In the genomic region with DNA sequence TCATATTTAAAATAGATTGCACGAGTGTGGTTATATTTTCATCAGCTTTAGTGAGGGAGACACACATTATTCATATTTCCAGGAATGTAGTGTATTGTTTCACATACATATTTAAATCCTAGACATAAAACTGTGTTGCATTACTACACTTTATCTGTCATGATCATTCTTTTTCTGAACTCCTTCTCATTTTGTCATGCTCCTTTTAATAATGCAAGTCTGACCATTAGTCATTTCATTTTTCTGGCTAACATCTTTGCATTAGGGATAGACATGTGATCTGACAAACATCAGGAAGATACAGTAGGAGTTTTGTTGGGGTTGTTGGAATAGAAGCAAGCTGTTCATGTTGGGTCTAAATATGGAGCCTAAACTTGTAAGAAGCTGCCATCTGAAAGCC, we compare ENCODE assay signal across 13 cellular contexts.
DNase-seq lines count a peak whose midpoint lies in the region; ATAC-seq and TF ChIP-seq lines count a peak whose summit lies in the region.
"Had no signal": no experiment of that assay in that cellular context is flagged by ENCODE, and none has a peak within 500 bp of the region (broad histone marks: within the 10 kb centered on the region; RNA-seq: fewer than 3 reads in every experiment).

No MANE protein-coding gene starts in this region.

- ATAC-seq in foreskin keratinocyte = no peak

- TF ChIP-seq CTCF in epithelial cell of esophagus (IDR thresholded peaks at IDR 0.05; ENCODE audit: insufficient read depth, low read depth, low read length, missing control alignments) (no peak), foreskin keratinocyte (conservative IDR thresholded peaks at IDR 0.05) (no peak), vagina (IDR thresholded peaks at IDR 0.05) (no peak)

- H3K27ac ChIP-seq in foreskin keratinocyte = no peak overlapping the region
- no peak overlapping the region for H3K27ac ChIP-seq in vagina
- H3K27ac ChIP-seq: GM23248 had no signal

- no peak for TF ChIP-seq POLR2A in vagina (IDR thresholded peaks at IDR 0.05)

- H3K27me3 ChIP-seq in adipocyte (replicated peaks; ENCODE audit: control insufficient read depth, insufficient read depth, low read length) = no peaks in the 10 kb centered on the region
- no peaks in the 10 kb centered on the region for H3K27me3 ChIP-seq in foreskin keratinocyte
- no peaks in the 10 kb centered on the region for H3K27me3 ChIP-seq in vagina
- H3K27me3 ChIP-seq: BE2C had no signal

- peak; percentile 48 for DNase-seq in adipocyte (ENCODE audit: low read depth)
- peak; percentile 28 for DNase-seq in epithelial cell of esophagus (ENCODE audit: low read depth)
- peak; percentile 37 to 70 for DNase-seq in foreskin keratinocyte
- DNase-seq in NCI-H2081 (lab: John Stamatoyannopoulos, UW) = no peak
- no peak for DNase-seq in NCI-H2196 (lab: John Stamatoyannopoulos, UW; ENCODE audit: unreplicated experiment)
- DNase-seq in vagina (ENCODE audit: extremely low spot score in 2 of 2) = no peak
- DNase-seq: ACHN; BE2C; C1 segment of cervical spinal cord; Caco-2; CD4-positive, CD25-positive, alpha-beta regulatory T cell; GM23248 had no signal

- H3K9me3 ChIP-seq in adipocyte (ENCODE audit: control insufficient read depth, low read length) (no peaks in the 10 kb centered on the region), vagina (no peaks in the 10 kb centered on the region)
- H3K9me3 ChIP-seq: BE2C, Caco-2, HAP-1 had no signal

- no peaks in the 10 kb centered on the region for H3K4me1 ChIP-seq in adipocyte (ENCODE audit: control insufficient read depth, insufficient read depth, low read length)
- peaks cover 4% of the 10 kb centered on the region for H3K4me1 ChIP-seq in foreskin keratinocyte
- H3K4me1 ChIP-seq in vagina = no peaks in the 10 kb centered on the region
- H3K4me1 ChIP-seq: BE2C, Caco-2, HAP-1 had no signal

- H3K36me3 ChIP-seq in adipocyte (ENCODE audit: control insufficient read depth, insufficient read depth, low read length, severe bottlenecking) (no peaks in the 10 kb centered on the region), vagina (no peaks in the 10 kb centered on the region)
- H3K36me3 ChIP-seq: BE2C, HAP-1 had no signal

- intact Hi-C loops in vagina (cut with DNase I) = no loop called here

- H3K9ac ChIP-seq in adipocyte (ENCODE audit: low read length) = no peak overlapping the region
- H3K9ac ChIP-seq: GM23248 had no signal

- no peak overlapping the region for H3K4me3 ChIP-seq in adipocyte (ENCODE audit: low read length)
- H3K4me3 ChIP-seq in epithelial cell of esophagus (ENCODE audit: low read length) = no peak overlapping the region
- no peak overlapping the region for H3K4me3 ChIP-seq in vagina
- H3K4me3 ChIP-seq: GM23248, HAP-1 had no signal

Comparison
In these comparisons a context has a peak if more than half of its experiments do, and no peak if none do; other contexts are left out.
1. DNase-seq: peak in adipocyte (single experiment), epithelial cell of esophagus (single experiment) and foreskin keratinocyte (2 of 2); none in NCI-H2081 (0 of 2), NCI-H2196 (single experiment) and vagina (0 of 2).